In genomic region chr1:45868861-45869260, GRCh38 we compare ENCODE assay signal across 28 cellular contexts.
DNase-seq lines count a peak whose midpoint lies in the region; FAIRE-seq and TF ChIP-seq lines count a peak whose summit lies in the region.
"Had no signal": no experiment of that assay in that cellular context is flagged by ENCODE, and none has a peak within 500 bp of the region (broad histone marks: within the 10 kb centered on the region; RNA-seq: fewer than 3 reads in every experiment).

No MANE protein-coding gene starts in this region.

- TF ChIP-seq CTCF in HFFc6 (IDR thresholded peaks at IDR 0.05) (no peak), astrocyte (IDR thresholded peaks at IDR 0.05; ENCODE audit: insufficient read depth, low read depth, low read length) (no peak)

- H3K4me1 ChIP-seq in astrocyte (ENCODE audit: insufficient read depth, low read length), result peaks cover 14% of the 10 kb centered on the region
- H3K4me1 ChIP-seq in GM23248 (ENCODE audit: insufficient read depth), result peaks cover 12% of the 10 kb centered on the region
- H3K4me1 ChIP-seq: BE2C had no signal

- H3K9me3 Mint-ChIP-seq in HFFc6 (no peaks in the 10 kb centered on the region), astrocyte (ENCODE audit: unreplicated experiment) (no peaks in the 10 kb centered on the region)
- H3K9me3 Mint-ChIP-seq: CD8-positive, alpha-beta memory T cell; IgD-negative memory B cell; T-cell had no signal

- DNase-seq in NCI-H2227 treated with DMSO at 0.1 percent for 48 hours (lab: John Stamatoyannopoulos, UW), result peak; percentile 28
- no peak for DNase-seq in NCI-H2227 (lab: John Stamatoyannopoulos, UW; ENCODE audit: unreplicated experiment)
- no peak for DNase-seq in HFFc6
- no peak for DNase-seq in astrocyte (ENCODE audit: low read depth)
- peak; percentile 16 for DNase-seq in urothelium cell line (ENCODE audit: low spot score)
- no peak for DNase-seq in posterior cingulate gyrus
- DNase-seq in GM23248, result no peak
- no peak for DNase-seq in erythroblast (lab: John Stamatoyannopoulos, UW)
- DNase-seq: ACHN; BE2C; Calu3; CD8-positive, alpha-beta memory T cell; DMS79 treated with DMSO at 0.1 percent for 48 hours; HCEC 1CT; MV-4-11; NCI-H1105; NCI-H1436 treated with DMSO at 0.1 percent for 48 hours; NCI-H187 treated with DMSO at 0.1 percent for 48 hours; NCI-H2171 treated with DMSO at 0.1 percent for 48 hours; NCI-H446; NCI-H524 treated with DMSO at 0.1 percent for 48 hours; NCI-H774; SHP77; T-cell had no signal

- H4K20me1 ChIP-seq in astrocyte (ENCODE audit: insufficient read depth, low read length) (peaks cover 4% of the 10 kb centered on the region), GM23248 (ENCODE audit: insufficient read depth) (no peaks in the 10 kb centered on the region)

- H3K4me3 Mint-ChIP-seq in HFFc6 (no peak overlapping the region), astrocyte (ENCODE audit: unreplicated experiment) (no peak overlapping the region)
- H3K4me3 Mint-ChIP-seq: CD14-positive monocyte; CD8-positive, alpha-beta memory T cell; IgD-negative memory B cell; T-cell had no signal

- H3K27me3 Mint-ChIP-seq in HFFc6 (ENCODE audit: insufficient read depth) (no peaks in the 10 kb centered on the region), astrocyte (ENCODE audit: low read depth, unreplicated experiment) (no peaks in the 10 kb centered on the region)
- H3K27me3 Mint-ChIP-seq: CD8-positive, alpha-beta memory T cell; T-cell had no signal

- H3K4me2 ChIP-seq in astrocyte (ENCODE audit: low read length) (no peak overlapping the region), GM23248 (ENCODE audit: unreplicated experiment) (no peak overlapping the region)

- H3K79me2 ChIP-seq in astrocyte (ENCODE audit: insufficient read depth, low read length) (peaks cover 21% of the 10 kb centered on the region), GM23248 (ENCODE audit: insufficient read depth) (peaks cover 83% of the 10 kb centered on the region)

- H3K4me3 ChIP-seq in astrocyte (ENCODE audit: insufficient read depth, low read depth, low read length) (no peak overlapping the region), GM23248 (no peak overlapping the region)

- H3K9me3 ChIP-seq in astrocyte (ENCODE audit: insufficient read depth, low read depth, low read length) (no peaks in the 10 kb centered on the region), GM23248 (ENCODE audit: low read depth) (no peaks in the 10 kb centered on the region)
- H3K9me3 ChIP-seq: BE2C had no signal

- H3K27me3 ChIP-seq in astrocyte (ENCODE audit: insufficient read depth, low read length) (no peaks in the 10 kb centered on the region), GM23248 (replicated peaks; ENCODE audit: insufficient read depth) (no peaks in the 10 kb centered on the region)
- H3K27me3 ChIP-seq: BE2C had no signal

- no peaks in the 10 kb centered on the region for H3K36me3 Mint-ChIP-seq in HFFc6 (ENCODE audit: low read depth)
- no peaks in the 10 kb centered on the region for H3K36me3 Mint-ChIP-seq in astrocyte (ENCODE audit: low read depth, unreplicated experiment)

- H3K27ac ChIP-seq in astrocyte (ENCODE audit: low read depth, low read length), result no peak overlapping the region
- no peak overlapping the region for H3K27ac ChIP-seq in GM23248
- H3K27ac ChIP-seq: 22Rv1, RWPE1 had no signal

- H3K36me3 ChIP-seq in astrocyte (ENCODE audit: insufficient read depth, low read length), result no peaks in the 10 kb centered on the region
- no peaks in the 10 kb centered on the region for H3K36me3 ChIP-seq in GM23248 (ENCODE audit: low read depth)
- H3K36me3 ChIP-seq: BE2C had no signal

- TF ChIP-seq POLR2A in erythroblast (IDR thresholded peaks at IDR 0.05; ENCODE audit: low read length), result no peak

- peak overlapping the region; percentile 9; the same call in 1 of the 2 replicates for H3K27ac Mint-ChIP-seq in HFFc6
- H3K27ac Mint-ChIP-seq in astrocyte (ENCODE audit: unreplicated experiment), result peak overlapping the region; percentile 37
- H3K27ac Mint-ChIP-seq: CD14-positive monocyte; CD8-positive, alpha-beta memory T cell; IgD-negative memory B cell; T-cell had no signal

- FAIRE-seq in astrocyte (lab: Jason Lieb, UNC) (no peak), urothelium cell line (lab: Jason Lieb, UNC) (no peak)

- in situ Hi-C loops in GM23248 (cut with MboI), result no loop called here

- no peak overlapping the region for H3K9ac ChIP-seq in astrocyte (ENCODE audit: low read length)
- no peak overlapping the region for H3K9ac ChIP-seq in GM23248

- H3F3A ChIP-seq in GM23248 (ENCODE audit: insufficient read depth), result no peaks in the 10 kb centered on the region

- intact Hi-C loops in posterior cingulate gyrus (cut with DNase I), result no loop called here

- H3K4me1 Mint-ChIP-seq in HFFc6 (ENCODE audit: low read depth), result peaks cover 75% of the 10 kb centered on the region
- H3K4me1 Mint-ChIP-seq in astrocyte (ENCODE audit: low read depth, unreplicated experiment), result peaks cover 38% of the 10 kb centered on the region
- H3K4me1 Mint-ChIP-seq: CD14-positive monocyte; CD8-positive, alpha-beta memory T cell had no signal

- no peaks in the 10 kb centered on the region for H3K9me2 ChIP-seq in GM23248 (ENCODE audit: insufficient read depth)

- no peak overlapping the region for H2AFZ ChIP-seq in astrocyte (ENCODE audit: low read depth, low read length)
- no peak overlapping the region for H2AFZ ChIP-seq in GM23248

Comparison
In these comparisons a context has a peak if more than half of its experiments do, and no peak if none do; other contexts are left out.
1. DNase-seq: peak in NCI-H2227 treated with DMSO at 0.1 percent for 48 hours (single experiment) and urothelium cell line (single experiment); none in NCI-H2227 (single experiment), HFFc6 (single experiment), astrocyte (single experiment), posterior cingulate gyrus (0 of 10), GM23248 (single experiment) and erythroblast (0 of 2).